Comparison of ENCODE assay signal across 21 cellular contexts in genomic region chr6:7828123-7828522, GRCh38.
"Had no signal": no experiment of that assay in that cellular context is flagged by ENCODE, and none has a peak within 500 bp of the region (broad histone marks: within the 10 kb centered on the region; RNA-seq: fewer than 3 reads in every experiment).

No MANE protein-coding gene starts in this region.

- H3K36me3 ChIP-seq: SJCRH30 had no signal

- DNase-seq: Kasumi-1, MM.1S, NCI-H1092 treated with DMSO at 0.1 percent for 48 hours, NCI-H1436, NCI-H187, NCI-H2029, NCI-H2081 treated with DMSO at 0.1 percent for 48 hours, NCI-H2171, NCI-H226, NCI-H446, NCI-H510A, NCI-H524 treated with DMSO at 0.1 percent for 48 hours, NCI-H69, NCI-H774, RPMI8226, SHP77 treated with DMSO at 0.1 percent for 48 hours, SJCRH30 had no signal

- H3K9me3 ChIP-seq: SJCRH30 had no signal

- H3K27ac ChIP-seq: KMS-11, SJCRH30 had no signal

- FAIRE-seq: K562, RCC 7860 had no signal

- H3K27me3 ChIP-seq: SJCRH30 had no signal

- ATAC-seq: K562, SK-N-SH treated with all-trans-retinoic acid at 6 μM for 48 hours had no signal

- H3K4me3 ChIP-seq: K562, SJCRH30 had no signal

- H3K4me2 ChIP-seq: KMS-11 had no signal

- H3K9ac ChIP-seq: KMS-11 had no signal

- H3K4me1 ChIP-seq: SJCRH30 had no signal
